Comparison of ENCODE assay signal across 8 cellular contexts in genomic region chr1:247079141-247079874, GRCh38. TPM values are rescaled to one million over a fixed set of nuclear protein-coding genes. Genes with fewer than 3 reads are reported as not detected.
DNase-seq lines count a peak whose midpoint lies in the region; ATAC-seq and TF ChIP-seq lines count a peak whose summit lies in the region.

No MANE protein-coding gene starts in this region.

- peak overlapping the region; percentile 84 to 88 for H3K4me3 ChIP-seq in muscle layer of duodenum (ENCODE audit: low read depth in 1 of 2, low read length in 2 of 2)

- peaks cover 23% of the 10 kb centered on the region for H3K4me1 Mint-ChIP-seq in chondrocyte (ENCODE audit: low read depth)

- no peaks in the 10 kb centered on the region for H3K27me3 ChIP-seq in muscle layer of duodenum (ENCODE audit: low read depth, low read length)

- no peak for TF ChIP-seq CTCF in chondrocyte (IDR thresholded peaks at IDR 0.05)

- DNase-seq in ELR (ENCODE audit: low read depth) (peak; percentile 23), NCI-H526 treated with DMSO at 0.1 percent for 48 hours (lab: John Stamatoyannopoulos, UW) (peak; percentile 62), chondrocyte (ENCODE audit: low spot score) (no peak), NCI-H187 (lab: John Stamatoyannopoulos, UW) (no peak), glomerular visceral epithelial cell (ENCODE audit: extremely low spot score) (no peak)

- peak overlapping the region; percentile 69 for H3K27ac ChIP-seq in muscle layer of duodenum (ENCODE audit: low read length)

- H3K36me3 ChIP-seq in muscle layer of duodenum (ENCODE audit: control insufficient read depth in 1 of 2, insufficient read depth in 2 of 2, low read length in 2 of 2) = no peaks in the 10 kb centered on the region

- peaks cover 16% of the 10 kb centered on the region for H3K9me3 Mint-ChIP-seq in chondrocyte (ENCODE audit: low read depth)

- H3K4me1 ChIP-seq in muscle layer of duodenum (ENCODE audit: control insufficient read depth in 1 of 2, insufficient read depth in 2 of 2, low read length in 2 of 2) = peaks cover 4 to 8% of the 10 kb centered on the region in 2 donors

- peaks cover 3% of the 10 kb centered on the region for H3K36me3 Mint-ChIP-seq in chondrocyte (ENCODE audit: low read depth)

- H3K27me3 Mint-ChIP-seq in chondrocyte (ENCODE audit: low read depth) = no peaks in the 10 kb centered on the region

- no peak for TF ChIP-seq POLR2A in GM18505 (IDR thresholded peaks at IDR 0.05; ENCODE audit: borderline replicate concordance, extremely low read depth, insufficient read depth, insufficient read length)

- H3K27ac Mint-ChIP-seq in chondrocyte (ENCODE audit: unreplicated experiment) = peak overlapping the region; percentile 92

- H3K4me3 Mint-ChIP-seq in chondrocyte (ENCODE audit: unreplicated experiment) = peak overlapping the region; percentile 96

- H3K9me3 ChIP-seq in muscle layer of duodenum (ENCODE audit: control insufficient read depth in 1 of 2, low read length in 2 of 2) = no peaks in the 10 kb centered on the region

- ATAC-seq in HG02884 (IDR thresholded peaks at IDR 0.05; ENCODE audit: unreplicated experiment) = no peak
- ATAC-seq in GM18505 (IDR thresholded peaks at IDR 0.05; ENCODE audit: unreplicated experiment) = no peak

RNA-seq across cellular contexts. Expression of gene ZNF670, which starts 0.7 kb away (rescaled TPM):
- 2.3 to 3.6 TPM (median 2.7 TPM) in 3 replicates for total RNA-seq in chondrocyte

RNA-seq across cellular contexts. Expression of gene ZNF669, which starts 24.8 kb away (rescaled TPM):
- total RNA-seq in chondrocyte = 6.1 to 9.3 TPM (median 8.3 TPM) in 3 replicates

Comparison
In these comparisons a context has a peak if more than half of its experiments do, and no peak if none do; other contexts are left out.
1. DNase-seq: peak in ELR (single experiment) and NCI-H526 treated with DMSO at 0.1 percent for 48 hours (single experiment); none in chondrocyte (single experiment), NCI-H187 (0 of 2) and glomerular visceral epithelial cell (single experiment).